In the genomic region with DNA sequence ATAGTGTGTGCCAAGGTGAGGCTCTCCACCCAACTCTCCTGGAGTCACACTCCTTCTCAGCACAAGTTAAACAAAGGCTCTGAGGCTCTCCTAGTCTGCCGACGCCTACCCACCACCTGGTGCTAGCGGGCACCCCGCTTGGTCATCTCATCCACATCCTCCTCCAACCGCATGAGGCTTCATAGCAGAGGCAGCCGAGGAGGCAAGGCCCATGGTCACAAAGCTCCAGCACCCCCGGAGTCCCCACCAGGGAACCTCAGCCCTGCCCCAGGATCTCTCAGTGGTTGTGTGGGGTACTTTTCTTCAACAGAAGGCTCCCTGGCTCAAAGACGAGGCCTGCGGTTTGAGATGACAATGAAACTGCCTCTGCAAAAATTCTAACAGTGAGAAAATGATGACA, we compare ENCODE assay signal across 16 cellular contexts. TPM values are rescaled to one million over a fixed set of nuclear protein-coding genes. Genes with fewer than 3 reads are reported as not detected.
A peak's percentile ranks its signal among the peaks of the same experiment; 100 is the strongest.
DNase-seq lines count a peak whose midpoint lies in the region; ATAC-seq and TF ChIP-seq lines count a peak whose summit lies in the region.
"Had no signal": no experiment of that assay in that cellular context is flagged by ENCODE, and none has a peak within 500 bp of the region (broad histone marks: within the 10 kb centered on the region; RNA-seq: fewer than 3 reads in every experiment).

No MANE protein-coding gene starts in this region.

- peaks cover 36 to 95% (median 80%) of the 10 kb centered on the region in 4 donors for H3K4me1 Mint-ChIP-seq in CD4-positive, CD25-positive, alpha-beta regulatory T cell
- peaks cover 80 to 96% (median 88%) of the 10 kb centered on the region in 4 donors for H3K4me1 Mint-ChIP-seq in CD4-positive, alpha-beta memory T cell
- peaks cover 82% of the 10 kb centered on the region for H3K4me1 Mint-ChIP-seq in activated T-helper 17 cell treated with anti-CD3 and anti-CD28 coated beads, Interleukin-2, amount 50 U/mL, for 72 hours
- H3K4me1 Mint-ChIP-seq in naive thymus-derived CD4-positive, alpha-beta T cell, result peaks cover 71 to 96% (median 94%) of the 10 kb centered on the region in 7 donors

- 93 to 95% (median 93%) methylated on average over 9 of the region's 9 CpGs for WGBS in psoas muscle, 3 donors

- ATAC-seq in CD4-positive, CD25-positive, alpha-beta regulatory T cell (ENCODE audit: low read depth in 2 of 2), result no peak
- ATAC-seq in activated T-helper 17 cell treated with anti-CD3 and anti-CD28 coated beads, Interleukin-2, amount 50 U/mL, for 72 hours (replicated peaks), result peak; percentile 69
- no peak for ATAC-seq in naive thymus-derived CD4-positive, alpha-beta T cell
- ATAC-seq in GM18909 (IDR thresholded peaks at IDR 0.05; ENCODE audit: poor library complexity, unreplicated experiment) (no peak), psoas muscle (no peak)

- peak overlapping the region in 2 of 3 donors; percentile 52 to 75 for H3K27ac Mint-ChIP-seq in CD4-positive, CD25-positive, alpha-beta regulatory T cell
- H3K27ac Mint-ChIP-seq in CD4-positive, alpha-beta memory T cell, result peak overlapping the region; percentile 68 to 91 (median 85)
- peak overlapping the region; percentile 84 for H3K27ac Mint-ChIP-seq in activated T-helper 17 cell treated with anti-CD3 and anti-CD28 coated beads, Interleukin-2, amount 50 U/mL, for 72 hours
- peak overlapping the region; percentile 17 to 73 (median 43) for H3K27ac Mint-ChIP-seq in naive thymus-derived CD4-positive, alpha-beta T cell

- TF ChIP-seq CTCF in psoas muscle (IDR thresholded peaks at IDR 0.05), result no peak

- H3K27me3 ChIP-seq in CD4-positive, CD25-positive, alpha-beta regulatory T cell (ENCODE audit: control insufficient read depth, insufficient read depth, low read length), result no peaks in the 10 kb centered on the region
- no peaks in the 10 kb centered on the region for H3K27me3 ChIP-seq in CD4-positive, alpha-beta memory T cell (ENCODE audit: insufficient read depth, low read length)
- no peaks in the 10 kb centered on the region for H3K27me3 ChIP-seq in naive thymus-derived CD4-positive, alpha-beta T cell (ENCODE audit: control insufficient read depth in 2 of 2, insufficient read depth in 2 of 2, low read length in 2 of 2)
- no peaks in the 10 kb centered on the region for H3K27me3 ChIP-seq in psoas muscle (ENCODE audit: insufficient read depth in 3 of 3, low read length in 2 of 3)
- H3K27me3 ChIP-seq: cardiac muscle cell, esophagus muscularis mucosa, ovary, SJSA1 had no signal

- H3K9me3 Mint-ChIP-seq in CD4-positive, CD25-positive, alpha-beta regulatory T cell, result no peaks in the 10 kb centered on the region
- no peaks in the 10 kb centered on the region for H3K9me3 Mint-ChIP-seq in CD4-positive, alpha-beta memory T cell
- H3K9me3 Mint-ChIP-seq in activated T-helper 17 cell treated with anti-CD3 and anti-CD28 coated beads, Interleukin-2, amount 50 U/mL, for 72 hours, result no peaks in the 10 kb centered on the region
- H3K9me3 Mint-ChIP-seq in naive thymus-derived CD4-positive, alpha-beta T cell, result peaks cover 0 to 1% (median 0%) of the 10 kb centered on the region in 11 donors

- DNase-seq in CD4-positive, CD25-positive, alpha-beta regulatory T cell, result no peak
- no peak for DNase-seq in CD4-positive, alpha-beta memory T cell
- no peak for DNase-seq in naive thymus-derived CD4-positive, alpha-beta T cell
- no peak for DNase-seq in NCI-H748 treated with DMSO at 0.1 percent for 48 hours (lab: John Stamatoyannopoulos, UW)
- no peak for DNase-seq in psoas muscle
- DNase-seq: activated CD4-positive, CD25-positive, alpha-beta regulatory T cell; AML-193; DMS 273 treated with DMSO at 0.1 percent for 48 hours; NCI-H1417 treated with DMSO at 0.1 percent for 48 hours; ovary; stimulated activated CD4-positive, alpha-beta T cell treated with anti-CD3 and anti-CD28 coated beads, Interleukin-2, amount 100 ng/mL, for 24 hours had no signal

- H3K27me3 Mint-ChIP-seq in CD4-positive, CD25-positive, alpha-beta regulatory T cell, result no peaks in the 10 kb centered on the region
- no peaks in the 10 kb centered on the region for H3K27me3 Mint-ChIP-seq in CD4-positive, alpha-beta memory T cell
- no peaks in the 10 kb centered on the region for H3K27me3 Mint-ChIP-seq in activated T-helper 17 cell treated with anti-CD3 and anti-CD28 coated beads, Interleukin-2, amount 50 U/mL, for 72 hours
- no peaks in the 10 kb centered on the region for H3K27me3 Mint-ChIP-seq in naive thymus-derived CD4-positive, alpha-beta T cell

- H3K27ac ChIP-seq in CD4-positive, CD25-positive, alpha-beta regulatory T cell (ENCODE audit: insufficient read depth, low read length, poor library complexity, severe bottlenecking), result no peak overlapping the region
- H3K27ac ChIP-seq in CD4-positive, alpha-beta memory T cell (ENCODE audit: low read depth, low read length), result no peak overlapping the region
- H3K27ac ChIP-seq in naive thymus-derived CD4-positive, alpha-beta T cell (ENCODE audit: low read depth, low read length), result no peak overlapping the region
- no peak overlapping the region for H3K27ac ChIP-seq in psoas muscle
- H3K27ac ChIP-seq: cardiac muscle cell, esophagus muscularis mucosa, ovary, SJSA1 had no signal

- peaks cover 80% of the 10 kb centered on the region for H3K4me1 ChIP-seq in CD4-positive, CD25-positive, alpha-beta regulatory T cell (ENCODE audit: control insufficient read depth, insufficient read depth, low read length, poor library complexity, severe bottlenecking)
- H3K4me1 ChIP-seq in CD4-positive, alpha-beta memory T cell (ENCODE audit: insufficient read depth, low read length), result peaks cover 97% of the 10 kb centered on the region
- H3K4me1 ChIP-seq in naive thymus-derived CD4-positive, alpha-beta T cell (ENCODE audit: control insufficient read depth in 2 of 2, insufficient read depth in 2 of 2, low read length in 2 of 2), result peaks cover 53 to 63% of the 10 kb centered on the region in 2 donors
- H3K4me1 ChIP-seq in psoas muscle, result peaks cover 62% of the 10 kb centered on the region

- peak overlapping the region in 3 of 4 donors; percentile 17 to 59 (median 33) for H3K4me3 Mint-ChIP-seq in CD4-positive, CD25-positive, alpha-beta regulatory T cell
- peak overlapping the region in 7 of 8 donors; percentile 43 to 71 (median 67) for H3K4me3 Mint-ChIP-seq in CD4-positive, alpha-beta memory T cell
- H3K4me3 Mint-ChIP-seq in activated T-helper 17 cell treated with anti-CD3 and anti-CD28 coated beads, Interleukin-2, amount 50 U/mL, for 72 hours, result peak overlapping the region; percentile 89
- peak overlapping the region in 6 of 10 donors; percentile 20 to 65 (median 50) for H3K4me3 Mint-ChIP-seq in naive thymus-derived CD4-positive, alpha-beta T cell

- POLR2A ChIA-PET in CD4-positive, alpha-beta memory T cell (lab: Charles Lee; ENCODE audit: partially characterized antibody), result no interaction called here
- POLR2A ChIA-PET in naive thymus-derived CD4-positive, alpha-beta T cell (lab: Charles Lee), result interaction anchor here (1.4 kb wide), 1 partner anchor 44 kb away, joined by 3 read pairs; no protein-coding TSS in a partner anchor

- CTCF ChIA-PET in CD4-positive, alpha-beta memory T cell (lab: Charles Lee; ENCODE audit: partially characterized antibody), result interaction anchor here (1.3 kb wide), 1 partner anchor 13 kb away, joined by 3 read pairs; no protein-coding TSS in a partner anchor
- CTCF ChIA-PET in naive thymus-derived CD4-positive, alpha-beta T cell (lab: Charles Lee), result no interaction called here

- H3K4me3 ChIP-seq in CD4-positive, CD25-positive, alpha-beta regulatory T cell (ENCODE audit: low read depth, low read length), result no peak overlapping the region
- no peak overlapping the region for H3K4me3 ChIP-seq in CD4-positive, alpha-beta memory T cell (ENCODE audit: low read length in 2 of 2)
- no peak overlapping the region for H3K4me3 ChIP-seq in naive thymus-derived CD4-positive, alpha-beta T cell (ENCODE audit: low read length)
- H3K4me3 ChIP-seq in psoas muscle, result no peak overlapping the region
- H3K4me3 ChIP-seq: cardiac muscle cell, esophagus muscularis mucosa, ovary, SJSA1 had no signal

- no peaks in the 10 kb centered on the region for H3K36me3 ChIP-seq in CD4-positive, CD25-positive, alpha-beta regulatory T cell (ENCODE audit: control insufficient read depth, insufficient read depth, low read length)
- H3K36me3 ChIP-seq in CD4-positive, alpha-beta memory T cell (ENCODE audit: insufficient read depth, low read length), result no peaks in the 10 kb centered on the region
- H3K36me3 ChIP-seq in naive thymus-derived CD4-positive, alpha-beta T cell (ENCODE audit: control insufficient read depth in 2 of 3, insufficient read depth in 3 of 3, low read length in 3 of 3), result no peaks in the 10 kb centered on the region
- H3K36me3 ChIP-seq in psoas muscle (ENCODE audit: insufficient read depth in 1 of 2, low read depth in 1 of 2), result no peaks in the 10 kb centered on the region
- H3K36me3 ChIP-seq: cardiac muscle cell, ovary had no signal

- intact Hi-C loops in CD4-positive, alpha-beta memory T cell (cut with micrococcal nuclease), result no loop called here
- intact Hi-C loops in naive thymus-derived CD4-positive, alpha-beta T cell (cut with micrococcal nuclease), result loop anchor here in 1 of 2 donors (2.0 kb wide), 1 partner anchor 15 kb away; no protein-coding TSS in a partner anchor
- intact Hi-C loops in psoas muscle (cut with DNase I), result no loop called here

- peaks cover 10% of the 10 kb centered on the region for H3K36me3 Mint-ChIP-seq in CD4-positive, CD25-positive, alpha-beta regulatory T cell
- peaks cover 9 to 37% of the 10 kb centered on the region in 2 donors for H3K36me3 Mint-ChIP-seq in CD4-positive, alpha-beta memory T cell
- H3K36me3 Mint-ChIP-seq in activated T-helper 17 cell treated with anti-CD3 and anti-CD28 coated beads, Interleukin-2, amount 50 U/mL, for 72 hours (ENCODE audit: low read depth), result peaks cover 96% of the 10 kb centered on the region
- H3K36me3 Mint-ChIP-seq in naive thymus-derived CD4-positive, alpha-beta T cell, result peaks cover 0 to 20% (median 4%) of the 10 kb centered on the region in 5 donors

- no peaks in the 10 kb centered on the region for H3K9me3 ChIP-seq in CD4-positive, CD25-positive, alpha-beta regulatory T cell (ENCODE audit: control insufficient read depth in 2 of 2, low read length in 2 of 2)
- no peaks in the 10 kb centered on the region for H3K9me3 ChIP-seq in CD4-positive, alpha-beta memory T cell (ENCODE audit: control insufficient read depth in 1 of 2, low read length in 2 of 2)
- H3K9me3 ChIP-seq in naive thymus-derived CD4-positive, alpha-beta T cell (ENCODE audit: control insufficient read depth in 2 of 3, low read length in 3 of 3), result no peaks in the 10 kb centered on the region
- no peaks in the 10 kb centered on the region for H3K9me3 ChIP-seq in psoas muscle
- H3K9me3 ChIP-seq: esophagus muscularis mucosa, ovary, SJSA1 had no signal

RNA-seq across cellular contexts. Expression of gene STK24, which starts 43.0 kb away (rescaled TPM):
- total RNA-seq in CD4-positive, CD25-positive, alpha-beta regulatory T cell, result 141 TPM
- 10 to 100 TPM; 26.7 to 58.4 (median 40.9) TPM for polyA plus RNA-seq in CD4-positive, CD25-positive, alpha-beta regulatory T cell
- 100 to 1,000 TPM; 146 to 147 TPM for total RNA-seq in CD4-positive, alpha-beta memory T cell
- 10 to 100 TPM; 24.2 to 89.4 TPM for polyA plus RNA-seq in CD4-positive, alpha-beta memory T cell
- 100 to 1,000 TPM; 212 to 231 TPM for total RNA-seq in activated T-helper 17 cell treated with anti-CD3 and anti-CD28 coated beads, Interleukin-2, amount 50 U/mL, for 72 hours
- 100 to 1,000 TPM in 3 of 5 experiments, 10 to 100 TPM in 2; 90.1 to 148 (median 121) TPM for total RNA-seq in naive thymus-derived CD4-positive, alpha-beta T cell
- polyA plus RNA-seq in naive thymus-derived CD4-positive, alpha-beta T cell, result 10 to 100 TPM; 29.8 to 44.4 TPM
- 10 to 100 TPM; 27.2 to 38.7 (median 33.9) TPM for total RNA-seq in psoas muscle
- 10 to 100 TPM; 28.2 to 58.1 (median 39.6) TPM for polyA plus RNA-seq in psoas muscle

Comparison
In these comparisons a context has a peak if more than half of its experiments do, and no peak if none do; other contexts are left out.
1. H3K4me3 Mint-ChIP-seq: peak in every context shown above with its lines; median percentile 89 in activated T-helper 17 cell treated with anti-CD3 and anti-CD28 coated beads, Interleukin-2, amount 50 U/mL, for 72 hours; 67 in CD4-positive, alpha-beta memory T cell; 50 in naive thymus-derived CD4-positive, alpha-beta T cell; 33 in CD4-positive, CD25-positive, alpha-beta regulatory T cell.